In the genomic region with DNA sequence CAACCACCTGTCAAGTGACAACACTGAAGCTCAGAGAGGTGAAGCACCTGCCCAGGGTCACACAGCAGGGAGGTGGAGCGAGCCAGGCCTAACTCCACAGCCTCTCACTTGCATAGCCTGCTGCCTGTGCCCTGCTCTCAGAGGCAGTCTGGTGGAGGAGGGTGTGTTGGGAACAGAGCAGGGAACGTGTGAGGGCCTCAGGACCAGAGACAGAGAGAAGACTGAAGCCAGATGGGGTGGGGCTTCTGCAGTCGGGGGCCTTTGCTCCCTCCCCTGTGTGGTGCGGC, we compare ENCODE assay signal across 9 cellular contexts.
DNase-seq lines count a peak whose midpoint lies in the region; ATAC-seq, FAIRE-seq and TF ChIP-seq lines count a peak whose summit lies in the region.
"Had no signal": no experiment of that assay in that cellular context is flagged by ENCODE, and none has a peak within 500 bp of the region (broad histone marks: within the 10 kb centered on the region; RNA-seq: fewer than 3 reads in every experiment).

No MANE protein-coding gene starts in this region.

- H3K4me3 Mint-ChIP-seq in WTC11 = no peak overlapping the region
- H3K4me3 Mint-ChIP-seq in stimulated activated memory B cell treated with anti-CD40 and anti-IgM and Interleukin-4, amounts not matched to agents 10 μg/mL and 1 μg/mL and 100 μg/mL, for 72 hours = no peak overlapping the region
- H3K4me3 Mint-ChIP-seq: activated naive CD4-positive, alpha-beta T cell treated with anti-CD3 and anti-CD28 coated beads, Interleukin-2, amount 10 ng/mL, durations not matched to agents 7 days and 5 days had no signal

- H3K9me3 Mint-ChIP-seq in WTC11 = 0 out of 2 replicates have a peak, but pooled peaks cover 4% of the 10 kb centered on the region
- no peaks in the 10 kb centered on the region for H3K9me3 Mint-ChIP-seq in stimulated activated memory B cell treated with anti-CD40 and anti-IgM and Interleukin-4, amounts not matched to agents 10 μg/mL and 1 μg/mL and 100 μg/mL, for 72 hours
- H3K9me3 Mint-ChIP-seq: activated naive CD4-positive, alpha-beta T cell treated with anti-CD3 and anti-CD28 coated beads, Interleukin-2, amount 10 ng/mL, durations not matched to agents 7 days and 5 days had no signal

- FAIRE-seq in HTR-8/SVneo (lab: Jason Lieb, UNC) = no peak

- CTCF ChIA-PET in WTC11 (lab: Charles Lee) = interaction anchor here (0.8 to 2.7 kb wide), 31 partner anchors 10 to 359 kb away, joined by 3 to 37 read pairs (median 6); a partner anchor contains a TSS

- no peak for ATAC-seq in WTC11
- no peak for ATAC-seq in left lobe of liver
- ATAC-seq in HG03039 (IDR thresholded peaks at IDR 0.05; ENCODE audit: unreplicated experiment) = no peak
- no peak for ATAC-seq in stimulated activated memory B cell treated with anti-CD40 and anti-IgM and Interleukin-4, amounts not matched to agents 10 μg/mL and 1 μg/mL and 100 μg/mL, for 72 hours

- TF ChIP-seq CTCF in WTC11 (IDR thresholded peaks at IDR 0.05) = no peak

- H3K27ac Mint-ChIP-seq in WTC11 = no peak overlapping the region
- H3K27ac Mint-ChIP-seq in stimulated activated memory B cell treated with anti-CD40 and anti-IgM and Interleukin-4, amounts not matched to agents 10 μg/mL and 1 μg/mL and 100 μg/mL, for 72 hours = no peak overlapping the region
- H3K27ac Mint-ChIP-seq: activated naive CD4-positive, alpha-beta T cell treated with anti-CD3 and anti-CD28 coated beads, Interleukin-2, amount 10 ng/mL, durations not matched to agents 7 days and 5 days had no signal

- H3K27me3 Mint-ChIP-seq in WTC11 (ENCODE audit: low read depth) = no peaks in the 10 kb centered on the region
- peaks cover 20% of the 10 kb centered on the region for H3K27me3 Mint-ChIP-seq in stimulated activated memory B cell treated with anti-CD40 and anti-IgM and Interleukin-4, amounts not matched to agents 10 μg/mL and 1 μg/mL and 100 μg/mL, for 72 hours

- POLR2A ChIA-PET in WTC11 (lab: Charles Lee) = no interaction called here

- H3K4me1 Mint-ChIP-seq in WTC11 = no peaks in the 10 kb centered on the region
- H3K4me1 Mint-ChIP-seq in stimulated activated memory B cell treated with anti-CD40 and anti-IgM and Interleukin-4, amounts not matched to agents 10 μg/mL and 1 μg/mL and 100 μg/mL, for 72 hours = no peaks in the 10 kb centered on the region
- H3K4me1 Mint-ChIP-seq: activated naive CD4-positive, alpha-beta T cell treated with anti-CD3 and anti-CD28 coated beads, Interleukin-2, amount 10 ng/mL, durations not matched to agents 7 days and 5 days had no signal

- peak; percentile 3 for DNase-seq in stimulated activated CD4-positive, alpha-beta T cell treated with anti-CD3 and anti-CD28 coated beads, Interleukin-4, amount 100 ng/mL, for 24 hours
- no peak for DNase-seq in stimulated activated CD4-positive, alpha-beta T cell treated with anti-CD3 and anti-CD28 coated beads, Interleukin-4, amount 100 ng/mL, for 1 hour
- DNase-seq in WTC11 (ENCODE audit: low spot score) (peak; percentile 8), left lobe of liver (ENCODE audit: low spot score) (peak; percentile 26), NK-92 (lab: John Stamatoyannopoulos, UW; ENCODE audit: unreplicated experiment) (no peak), HTR-8/SVneo (ENCODE audit: insufficient read length, low spot score) (no peak)

- H3K36me3 Mint-ChIP-seq in WTC11 = no peaks in the 10 kb centered on the region
- no peaks in the 10 kb centered on the region for H3K36me3 Mint-ChIP-seq in stimulated activated memory B cell treated with anti-CD40 and anti-IgM and Interleukin-4, amounts not matched to agents 10 μg/mL and 1 μg/mL and 100 μg/mL, for 72 hours
- H3K36me3 Mint-ChIP-seq: activated naive CD4-positive, alpha-beta T cell treated with anti-CD3 and anti-CD28 coated beads, Interleukin-2, amount 10 ng/mL, durations not matched to agents 7 days and 5 days had no signal

TF ChIP-seq in WTC11, 78 proteins besides CTCF, POLR2A, EP300 and RAD21:
- no peak for TF ChIP-seq ZNF232 (CRISPR knock-in tag; IDR thresholded peaks at IDR 0.05)
- no peak for TF ChIP-seq SMAD4 (CRISPR knock-in tag; IDR thresholded peaks at IDR 0.05)

Comparison
In these comparisons a context has a peak if more than half of its experiments do, and no peak if none do; other contexts are left out.
1. DNase-seq: peak in stimulated activated CD4-positive, alpha-beta T cell treated with anti-CD3 and anti-CD28 coated beads, Interleukin-4, amount 100 ng/mL, for 24 hours (single experiment), WTC11 (single experiment) and left lobe of liver (single experiment); none in stimulated activated CD4-positive, alpha-beta T cell treated with anti-CD3 and anti-CD28 coated beads, Interleukin-4, amount 100 ng/mL, for 1 hour (single experiment), NK-92 (single experiment) and HTR-8/SVneo (single experiment).